14 cellular contexts compared by ENCODE assay signal in genomic region chr17:82602986-82603385, GRCh38. TPM values are rescaled to one million over a fixed set of nuclear protein-coding genes. Genes with fewer than 3 reads are reported as not detected.
DNase-seq lines count a peak whose midpoint lies in the region; ATAC-seq, FAIRE-seq and TF ChIP-seq lines count a peak whose summit lies in the region.
"Had no signal": no experiment of that assay in that cellular context is flagged by ENCODE, and none has a peak within 500 bp of the region (broad histone marks: within the 10 kb centered on the region; RNA-seq: fewer than 3 reads in every experiment).

No MANE protein-coding gene starts in this region.

- TF ChIP-seq POLR2A in IMR-90 (IDR thresholded peaks at IDR 0.05; ENCODE audit: low read depth, low read length): no peak

- H3K4me1 Mint-ChIP-seq in T-helper 1 cell treated with Interleukin-12 subunit alpha and Interleukin-12 subunit beta and Interleukin-4 antibody, amounts not matched to agents 30 μg/mL and 1 μg/mL, for 36 hours (ENCODE audit: low read depth): peaks cover 16% of the 10 kb centered on the region

- H3K27me3 Mint-ChIP-seq in T-helper 1 cell treated with Interleukin-12 subunit alpha and Interleukin-12 subunit beta and Interleukin-4 antibody, amounts not matched to agents 30 μg/mL and 1 μg/mL, for 36 hours (ENCODE audit: low read depth): no peaks in the 10 kb centered on the region
- H3K27me3 Mint-ChIP-seq: IgD-negative memory B cell had no signal

- H3K27ac ChIP-seq in IMR-90 (ENCODE audit: insufficient read depth, low read length): no peak overlapping the region
- H3K27ac ChIP-seq in dorsolateral prefrontal cortex: peak overlapping the region in 47 of 59 donors; percentile 4 to 87 (median 68)

- H3K27ac Mint-ChIP-seq in T-helper 1 cell treated with Interleukin-12 subunit alpha and Interleukin-12 subunit beta and Interleukin-4 antibody, amounts not matched to agents 30 μg/mL and 1 μg/mL, for 36 hours: peak overlapping the region; percentile 79
- H3K27ac Mint-ChIP-seq: IgD-negative memory B cell had no signal

- TF ChIP-seq RAD21 in IMR-90 (IDR thresholded peaks at IDR 0.05; ENCODE audit: low read length): no peak

- no peak for DNase-seq in T-helper 1 cell
- DNase-seq in IMR-90: peak; percentile 44
- DNase-seq in dorsolateral prefrontal cortex: no peak
- DNase-seq in retinal pigment epithelial cell (ENCODE audit: low read depth): peak; percentile 56
- DNase-seq in urothelium cell line (ENCODE audit: low spot score): no peak
- no peak for DNase-seq in effector CD8-positive, alpha-beta T cell (lab: John Stamatoyannopoulos, UW)
- DNase-seq: kidney; NCI-H1105; NCI-H2227 treated with DMSO at 0.1 percent for 48 hours; stimulated activated CD4-positive, alpha-beta T cell treated with anti-CD3 and anti-CD28 coated beads, Interleukin-2, amount 100 ng/mL, for 24 hours had no signal

- 100% methylated on average over 5 of the region's 12 CpGs; no CpG with 5 or more reads in 1 of the 2 experiments for WGBS in IMR-90 (ENCODE audit: extremely low coverage in 2 of 2, insufficient read length in 1 of 2), 2 experiments

- no peak overlapping the region for H4K91ac ChIP-seq in IMR-90 (ENCODE audit: insufficient read depth, low read depth, low read length)

- H3K9me1 ChIP-seq in IMR-90 (ENCODE audit: insufficient read depth, low read length): peaks cover 11% of the 10 kb centered on the region

- no peak overlapping the region for H3K14ac ChIP-seq in IMR-90 (replicated peaks; ENCODE audit: low read depth, low read length)

- no TSS peak for BruUV-seq in IMR-90 (replicated peaks; lab: Mats Ljungman, UMichigan)

- intact Hi-C loops in IMR-90 (cut with micrococcal nuclease) (no loop called here), dorsolateral prefrontal cortex (cut with DNase I) (no loop called here)

- H3K4me3 ChIP-seq in IMR-90 (ENCODE audit: insufficient read depth, low read depth, low read length): no peak overlapping the region
- H3K4me3 ChIP-seq in dorsolateral prefrontal cortex: peak overlapping the region in 2 of 59 donors; percentile 2 to 16
- H3K4me3 ChIP-seq in retinal pigment epithelial cell (ENCODE audit: low read length): no peak overlapping the region
- H3K4me3 ChIP-seq: breast epithelium had no signal

- H4K8ac ChIP-seq in IMR-90 (ENCODE audit: low read depth in 2 of 2, low read length in 2 of 2): no peak overlapping the region

- CTCF ChIA-PET in IMR-90 (lab: Yijun Ruan, JAX): interaction anchor here (0.7 kb wide), 1 partner anchor 80 kb away, joined by 5 read pairs; no protein-coding TSS in a partner anchor

- ATAC-seq in IMR-90 (ENCODE audit: low read depth) (no peak; the same call in 1 of the 2 replicates), GM19463 (IDR thresholded peaks at IDR 0.05; ENCODE audit: unreplicated experiment) (no peak)

- H2BK120ac ChIP-seq in IMR-90 (ENCODE audit: low read depth, low read length): no peak overlapping the region

- no peak overlapping the region for H2AK5ac ChIP-seq in IMR-90 (ENCODE audit: low read depth, low read length)

- in situ Hi-C loops in IMR-90 (cut with MboI; ENCODE audit: low sequenced_read_pairs): no loop called here

- H3K9ac ChIP-seq in IMR-90 (ENCODE audit: low read depth, low read length): no peak overlapping the region

- no peaks in the 10 kb centered on the region for H3K9me3 ChIP-seq in IMR-90 (ENCODE audit: control insufficient read depth, insufficient read depth, low read length)
- H3K9me3 ChIP-seq: breast epithelium had no signal

- H3K23ac ChIP-seq in IMR-90 (ENCODE audit: low read depth, low read length): no peak overlapping the region

- dilution Hi-C loops in IMR-90 (cut with HindIII; ENCODE audit: low sequenced_read_pairs, unreplicated experiment): no loop called here

- H3K4me2 ChIP-seq in IMR-90 (ENCODE audit: low read depth, low read length): no peak overlapping the region

- H2BK20ac ChIP-seq in IMR-90 (ENCODE audit: low read depth, low read length): no peak overlapping the region

- no peak overlapping the region for H3K4me3 Mint-ChIP-seq in T-helper 1 cell treated with Interleukin-12 subunit alpha and Interleukin-12 subunit beta and Interleukin-4 antibody, amounts not matched to agents 30 μg/mL and 1 μg/mL, for 36 hours

- H2AK9ac ChIP-seq in IMR-90 (replicated peaks; ENCODE audit: low read depth, low read length, poor library complexity): peak overlapping the region; percentile 48

- peaks cover 68% of the 10 kb centered on the region for H3K36me3 ChIP-seq in IMR-90 (ENCODE audit: control insufficient read depth, insufficient read depth, low read length)

- TF ChIP-seq CTCF in IMR-90 (conservative IDR thresholded peaks at IDR 0.05; ENCODE audit: low read depth, low read length): no peak
- no peak for TF ChIP-seq CTCF in dorsolateral prefrontal cortex (IDR thresholded peaks at IDR 0.05 in 54 of 56, conservative IDR thresholded peaks at IDR 0.05 in 2 of 56; ENCODE audit: low read depth in 1 of 56, partially characterized antibody in 56 of 56)
- no peak for TF ChIP-seq CTCF in retinal pigment epithelial cell (conservative IDR thresholded peaks at IDR 0.05; ENCODE audit: low read depth, low read length)

- no peaks in the 10 kb centered on the region for H3K9me3 Mint-ChIP-seq in T-helper 1 cell treated with Interleukin-12 subunit alpha and Interleukin-12 subunit beta and Interleukin-4 antibody, amounts not matched to agents 30 μg/mL and 1 μg/mL, for 36 hours
- H3K9me3 Mint-ChIP-seq: IgD-negative memory B cell had no signal

- POLR2A ChIA-PET in IMR-90 (lab: Charles Lee; ENCODE audit: unreplicated experiment): no interaction called here

- H3K18ac ChIP-seq in IMR-90 (ENCODE audit: low read depth, low read length): no peak overlapping the region

- no peak overlapping the region for H3K56ac ChIP-seq in IMR-90 (ENCODE audit: extremely low read depth, insufficient read depth, low read length)

- H3K4ac ChIP-seq in IMR-90 (ENCODE audit: low read depth, low read length): no peak overlapping the region

- peaks cover 23 to 79% of the 10 kb centered on the region in 2 experiments for H3K79me1 ChIP-seq in IMR-90 (ENCODE audit: low read depth in 1 of 2, low read length in 2 of 2)

- peaks cover 12% of the 10 kb centered on the region for H4K20me1 ChIP-seq in IMR-90 (ENCODE audit: insufficient read depth, low read length)

- no peak for FAIRE-seq in urothelium cell line (lab: Jason Lieb, UNC)
- FAIRE-seq: kidney had no signal

- H2BK15ac ChIP-seq in IMR-90 (ENCODE audit: low read depth, low read length): no peak overlapping the region

- no peak overlapping the region for H2BK5ac ChIP-seq in IMR-90 (ENCODE audit: low read depth, low read length, poor library complexity, severe bottlenecking)

- H4K5ac ChIP-seq in IMR-90 (ENCODE audit: low read depth, low read length): no peak overlapping the region

- H2AFZ ChIP-seq in IMR-90 (replicated peaks; ENCODE audit: low read length, poor library complexity): no peak overlapping the region

- H3K27me3 ChIP-seq in IMR-90 (ENCODE audit: control insufficient read depth, insufficient read depth, low read length) (no peaks in the 10 kb centered on the region), dorsolateral prefrontal cortex (no peaks in the 10 kb centered on the region)
- H3K27me3 ChIP-seq: breast epithelium had no signal

- peaks cover 25% of the 10 kb centered on the region for H3K36me3 Mint-ChIP-seq in T-helper 1 cell treated with Interleukin-12 subunit alpha and Interleukin-12 subunit beta and Interleukin-4 antibody, amounts not matched to agents 30 μg/mL and 1 μg/mL, for 36 hours (ENCODE audit: low read depth)

- peaks cover 7% of the 10 kb centered on the region for H3K4me1 ChIP-seq in IMR-90 (ENCODE audit: control insufficient read depth, insufficient read depth, low read length)
- H3K4me1 ChIP-seq: breast epithelium had no signal

TF ChIP-seq in IMR-90, 13 proteins besides CTCF, POLR2A, EP300 and RAD21:
- TF ChIP-seq USF2 (IDR thresholded peaks at IDR 0.05; ENCODE audit: low read depth, low read length) (peak; percentile 34; the same call in 1 of the 2 replicates), MAFK (IDR thresholded peaks at IDR 0.05; ENCODE audit: low read depth, low read length) (no peak), CEBPB (IDR thresholded peaks at IDR 0.05; ENCODE audit: low read depth, low read length) (no peak), FOS (IDR thresholded peaks at IDR 0.05; ENCODE audit: low read depth, low read length) (no peak), NFE2L2 (IDR thresholded peaks at IDR 0.05; ENCODE audit: low read depth, low read length) (no peak)

RNA-seq across cellular contexts. Expression of gene WDR45B, which starts 45.3 kb away (rescaled TPM):
- total RNA-seq in IMR-90 (2012; rRNA removed) (65.8 and 98.2 TPM in 2 replicates), dorsolateral prefrontal cortex (100 to 1,000 TPM in 7 of 120 experiments, 10 to 100 TPM in 113; 61.0 to 110 (median 83.4) TPM)
- polyA plus RNA-seq in IMR-90 (2012; rRNA removed): 99.1 and 110 TPM in 2 replicates
- polyA plus RNA-seq in IMR-90 (2012; cell fraction: cytosol; rRNA removed): 56.2 and 79.8 TPM in 2 replicates
- polyA plus RNA-seq in IMR-90 (2012; cell fraction: nucleus; rRNA removed; ENCODE audit: low replicate concordance): 92.4 and 155 TPM in 2 replicates

Comparison
In these comparisons a context has a peak if more than half of its experiments do, and no peak if none do; other contexts are left out.
1. DNase-seq: peak in IMR-90 (single experiment) and retinal pigment epithelial cell (single experiment); none in T-helper 1 cell (0 of 5), dorsolateral prefrontal cortex (0 of 10), urothelium cell line (single experiment) and effector CD8-positive, alpha-beta T cell (single experiment).